In the genomic region with DNA sequence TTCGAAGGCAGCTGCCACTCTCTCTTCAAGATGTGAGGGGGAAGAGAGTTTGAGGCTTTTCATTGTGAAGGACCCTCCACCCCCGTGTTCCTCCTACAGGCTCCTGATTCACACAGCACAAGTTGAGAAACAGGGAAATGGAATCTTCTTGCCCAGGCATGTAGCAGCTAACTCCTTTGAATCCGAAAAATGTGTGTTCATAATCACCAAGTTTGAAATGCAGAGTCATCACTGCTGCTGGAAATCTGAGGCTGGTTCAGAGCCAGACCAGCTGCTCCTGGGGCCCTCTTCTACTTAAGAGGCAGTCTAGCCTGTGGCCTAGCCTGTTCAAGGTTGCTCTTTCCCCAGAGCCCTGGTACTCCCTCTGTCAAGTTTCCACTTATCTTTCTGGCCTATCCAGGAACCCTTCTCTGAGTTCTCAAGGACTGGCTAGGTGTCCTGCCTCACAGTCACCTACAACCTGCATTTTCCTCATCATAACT, we compare ENCODE assay signal across 9 cellular contexts. TPM values are rescaled to one million over a fixed set of nuclear protein-coding genes. Genes with fewer than 3 reads are reported as not detected.
A peak's percentile ranks its signal among the peaks of the same experiment; 100 is the strongest.
DNase-seq lines count a peak whose midpoint lies in the region; ATAC-seq and TF ChIP-seq lines count a peak whose summit lies in the region.
"Had no signal": no experiment of that assay in that cellular context is flagged by ENCODE, and none has a peak within 500 bp of the region (broad histone marks: within the 10 kb centered on the region; RNA-seq: fewer than 3 reads in every experiment).

No MANE protein-coding gene starts in this region.

- BruUV-seq in MCF 10A (replicated peaks; lab: Mats Ljungman, UMichigan): no TSS peak

- ATAC-seq in Right ventricle myocardium inferior: peak; percentile 72
- ATAC-seq in lower lobe of right lung: peak; percentile 78 to 80
- peak; percentile 56 for ATAC-seq in aorta (ENCODE audit: low FRiP score)
- no peak for ATAC-seq in GM18511 (IDR thresholded peaks at IDR 0.05; ENCODE audit: unreplicated experiment)

- peaks cover 20% of the 10 kb centered on the region for H3K9me3 Mint-ChIP-seq in MCF 10A (ENCODE audit: unreplicated experiment)

- H3K9me3 ChIP-seq in lower lobe of right lung (no peaks in the 10 kb centered on the region), aorta (ENCODE audit: control insufficient read depth, low read length) (peaks cover 1% of the 10 kb centered on the region)

- POLR2A ChIA-PET in MCF 10A (lab: Yijun Ruan, JAX): interaction anchor here (0.7 to 2.4 kb wide), 17 partner anchors 9 to 346 kb away, joined by 3 to 15 read pairs (median 5); no protein-coding TSS in a partner anchor

- H3K27ac ChIP-seq in lower lobe of right lung: peak overlapping the region; percentile 46
- H3K27ac ChIP-seq in aorta (ENCODE audit: low read depth in 1 of 2, low read length in 2 of 2): no peak overlapping the region

- no peaks in the 10 kb centered on the region for H3K27me3 Mint-ChIP-seq in MCF 10A (ENCODE audit: insufficient read depth, unreplicated experiment)

- H3K36me3 ChIP-seq in lower lobe of right lung (no peaks in the 10 kb centered on the region), aorta (ENCODE audit: control insufficient read depth in 1 of 2, insufficient read depth in 2 of 2, low read length in 1 of 2) (no peaks in the 10 kb centered on the region)

- DNase-seq in Right ventricle myocardium inferior (ENCODE audit: missing footprints) (no peak), cardiac septum (ENCODE audit: low spot score) (no peak), MCF 10A (ENCODE audit: unreplicated experiment) (peak; percentile 91), lower lobe of right lung (no peak), aorta (peak in 1 of 2 donors; percentile 59), Kasumi-1 (lab: John Stamatoyannopoulos, UW) (no peak), C1 segment of cervical spinal cord (lab: John Stamatoyannopoulos, UW) (no peak)
- DNase-seq: NCI-H1930 had no signal

- H3K4me1 Mint-ChIP-seq in MCF 10A (ENCODE audit: insufficient read depth, unreplicated experiment): peaks cover 41% of the 10 kb centered on the region

- H3K4me3 ChIP-seq in lower lobe of right lung (no peak overlapping the region), aorta (ENCODE audit: low read length in 2 of 2) (no peak overlapping the region)

- peaks cover 10% of the 10 kb centered on the region for H3K36me3 Mint-ChIP-seq in MCF 10A (ENCODE audit: insufficient read depth, unreplicated experiment)

- intact Hi-C loops in Right ventricle myocardium inferior (cut with DNase I) (no loop called here), cardiac septum (cut with DNase I) (no loop called here), MCF 10A (cut with micrococcal nuclease) (no loop called here), lower lobe of right lung (cut with DNase I) (no loop called here), aorta (cut with DNase I) (no loop called here)

- peak overlapping the region; percentile 88 for H3K27ac Mint-ChIP-seq in MCF 10A (ENCODE audit: low read depth, unreplicated experiment)

- no peak overlapping the region for H3K4me3 Mint-ChIP-seq in MCF 10A (ENCODE audit: unreplicated experiment)

- H3K4me1 ChIP-seq in lower lobe of right lung (peaks cover 21% of the 10 kb centered on the region), aorta (ENCODE audit: control insufficient read depth in 1 of 2, insufficient read depth in 2 of 2, low read length in 2 of 2) (no peaks in the 10 kb centered on the region)

- H3K27me3 ChIP-seq in lower lobe of right lung (ENCODE audit: low read depth) (no peaks in the 10 kb centered on the region), aorta (ENCODE audit: control insufficient read depth in 1 of 2, insufficient read depth in 2 of 2, low read length in 1 of 2) (no peaks in the 10 kb centered on the region)

- 74 to 80% methylated on average over 3 of the region's 3 CpGs for WGBS in aorta, 2 donors

- CTCF ChIA-PET in MCF 10A (lab: Yijun Ruan, JAX): interaction anchor here (0.6 to 2.0 kb wide), 8 partner anchors 8 to 229 kb away, joined by 3 to 10 read pairs (median 6); no protein-coding TSS in a partner anchor

- TF ChIP-seq CTCF in MCF 10A (IDR thresholded peaks at IDR 0.05; ENCODE audit: unreplicated experiment): no peak
- TF ChIP-seq CTCF in lower lobe of right lung (IDR thresholded peaks at IDR 0.05): no peak

RNA-seq across cellular contexts. Expression of gene CRIPT, which starts 28.7 kb away (rescaled TPM):
- total RNA-seq in Right ventricle myocardium inferior: 19.8 TPM
- total RNA-seq in cardiac septum: 15.8 TPM
- total RNA-seq in MCF 10A (2022): 11.1 and 14.3 TPM in 2 replicates
- 15.6 TPM for total RNA-seq in lower lobe of right lung
- 10 to 100 TPM; 14.7 to 15.6 TPM for total RNA-seq in aorta
- polyA plus RNA-seq in aorta: 10 to 100 TPM; 14.5 to 24.9 TPM

RNA-seq across cellular contexts. Expression of gene PIGF, which starts 28.9 kb away (rescaled TPM):
- total RNA-seq in Right ventricle myocardium inferior: 10.5 TPM
- total RNA-seq in cardiac septum: 10.9 TPM
- 23.0 and 24.5 TPM in 2 replicates for total RNA-seq in MCF 10A (2022)
- total RNA-seq in lower lobe of right lung: 17.9 TPM
- 10 to 100 TPM; 13.4 to 19.0 TPM for total RNA-seq in aorta
- polyA plus RNA-seq in aorta: 10 to 100 TPM in 1 of 2 donors, 1 to 10 TPM in 1; 6.7 to 15.8 TPM

RNA-seq across cellular contexts. Expression of gene SOCS5, which starts 53.4 kb away (rescaled TPM):
- 18.2 TPM for total RNA-seq in Right ventricle myocardium inferior
- total RNA-seq in cardiac septum: 25.3 TPM
- 9.8 and 10.9 TPM in 2 replicates for total RNA-seq in MCF 10A (2022)
- 21.4 TPM for total RNA-seq in lower lobe of right lung
- total RNA-seq in aorta: 10 to 100 TPM; 30.5 to 35.8 TPM
- 10 to 100 TPM; 12.4 to 14.4 TPM for polyA plus RNA-seq in aorta
